Comparison of ENCODE assay signal across 1 cellular context in the genomic region with DNA sequence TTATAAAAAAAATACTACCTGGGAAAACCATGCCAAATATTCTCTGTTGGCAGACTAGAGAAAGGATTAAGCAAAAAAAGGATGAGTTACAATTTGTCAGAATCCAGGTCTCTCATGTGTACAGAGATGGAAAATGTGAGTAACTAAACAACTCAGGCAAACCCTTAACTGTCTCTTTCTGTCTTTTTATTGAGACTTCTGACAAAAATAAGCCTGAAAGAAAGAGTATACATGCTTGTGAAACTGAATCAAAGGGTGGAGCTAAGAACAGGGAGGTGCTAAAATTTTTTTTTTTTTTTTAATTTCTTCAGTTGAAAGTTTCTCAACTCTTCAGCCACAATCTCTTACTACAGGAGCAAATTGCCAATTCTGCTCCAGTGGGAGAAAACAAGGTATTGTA.
TF ChIP-seq lines count a peak whose summit lies in the region.

A gene with protein sequence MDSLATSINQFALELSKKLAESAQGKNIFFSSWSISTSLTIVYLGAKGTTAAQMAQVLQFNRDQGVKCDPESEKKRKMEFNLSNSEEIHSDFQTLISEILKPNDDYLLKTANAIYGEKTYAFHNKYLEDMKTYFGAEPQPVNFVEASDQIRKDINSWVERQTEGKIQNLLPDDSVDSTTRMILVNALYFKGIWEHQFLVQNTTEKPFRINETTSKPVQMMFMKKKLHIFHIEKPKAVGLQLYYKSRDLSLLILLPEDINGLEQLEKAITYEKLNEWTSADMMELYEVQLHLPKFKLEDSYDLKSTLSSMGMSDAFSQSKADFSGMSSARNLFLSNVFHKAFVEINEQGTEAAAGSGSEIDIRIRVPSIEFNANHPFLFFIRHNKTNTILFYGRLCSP (plus strand): TSS at position 310 of the 400 bp plus-strand sequence. CDS start 7,553 bp downstream, outside the sequence.

TF ChIP-seq in GM23338, 12 proteins besides CTCF, POLR2A, EP300 and RAD21 (continued from another document):
- no peak for TF ChIP-seq ZNF462 (CRISPR knock-in tag; IDR thresholded peaks at IDR 0.05)
- TF ChIP-seq CREB1 (CRISPR knock-in tag; IDR thresholded peaks at IDR 0.05; ENCODE audit: low read depth), result no peak
- no peak for TF ChIP-seq POLR2AphosphoS5 (IDR thresholded peaks at IDR 0.05; ENCODE audit: low read depth)
- TF ChIP-seq ETS1 (IDR thresholded peaks at IDR 0.05), result no peak
- TF ChIP-seq EZH2 (IDR thresholded peaks at IDR 0.05; ENCODE audit: low read depth, unreplicated experiment), result no peak
- TF ChIP-seq ZNF114 (CRISPR knock-in tag; IDR thresholded peaks at IDR 0.05), result no peak
